In genomic region chr2:175137793-175138192, GRCh38 we compare ENCODE assay signal across 21 cellular contexts.
"Had no signal": no experiment of that assay in that cellular context is flagged by ENCODE, and none has a peak within 500 bp of the region (broad histone marks: within the 10 kb centered on the region; RNA-seq: fewer than 3 reads in every experiment).

No MANE protein-coding gene starts in this region.

- ATAC-seq: T-cell had no signal

- H3K4me3 Mint-ChIP-seq: activated CD4-positive, alpha-beta memory T cell treated with anti-CD3 and anti-CD28 coated beads for 36 hours; activated CD4-positive, alpha-beta T cell treated with anti-CD3 and anti-CD28 coated beads, Interleukin-2, amount 10 ng/mL, durations not matched to agents 7 days and 5 days; activated naive CD8-positive, alpha-beta T cell; brain; T-cell had no signal

- H3K9me3 Mint-ChIP-seq: activated CD4-positive, alpha-beta memory T cell treated with anti-CD3 and anti-CD28 coated beads for 36 hours; activated CD4-positive, alpha-beta T cell treated with anti-CD3 and anti-CD28 coated beads, Interleukin-2, amount 10 ng/mL, durations not matched to agents 7 days and 5 days; brain; T-cell had no signal

- H3K27me3 Mint-ChIP-seq: activated CD4-positive, alpha-beta memory T cell treated with anti-CD3 and anti-CD28 coated beads for 36 hours; activated CD4-positive, alpha-beta T cell treated with anti-CD3 and anti-CD28 coated beads, Interleukin-2, amount 10 ng/mL, durations not matched to agents 7 days and 5 days; activated naive CD8-positive, alpha-beta T cell; T-cell had no signal

- H3K27ac Mint-ChIP-seq: activated CD4-positive, alpha-beta memory T cell treated with anti-CD3 and anti-CD28 coated beads for 36 hours; activated CD4-positive, alpha-beta T cell treated with anti-CD3 and anti-CD28 coated beads, Interleukin-2, amount 10 ng/mL, durations not matched to agents 7 days and 5 days; T-cell had no signal

- DNase-seq: activated CD4-positive, alpha-beta memory T cell treated with anti-CD3 and anti-CD28 coated beads for 36 hours; activated CD4-positive, alpha-beta T cell treated with anti-CD3 and anti-CD28 coated beads, Interleukin-2, amount 10 ng/mL, durations not matched to agents 7 days and 5 days; activated CD4-positive, CD25-positive, alpha-beta regulatory T cell; activated effector memory CD4-positive, alpha-beta T cell treated with Interleukin-2 at 50 U/mL for 16 hours; activated naive CD4-positive, alpha-beta T cell; activated T-cell treated with anti-CD3 and anti-CD28 coated beads for 4 hours; amygdala; KG1; MG63; NCI-H1105 treated with DMSO at 0.1 percent for 48 hours; NCI-H1436 treated with DMSO at 0.1 percent for 48 hours; NCI-H187; NCI-H2081; NCI-H510A treated with DMSO at 0.1 percent for 48 hours; NCI-H69; SIG-M5; T-cell; T-helper 2 cell; T1000 had no signal
